In the genomic region with DNA sequence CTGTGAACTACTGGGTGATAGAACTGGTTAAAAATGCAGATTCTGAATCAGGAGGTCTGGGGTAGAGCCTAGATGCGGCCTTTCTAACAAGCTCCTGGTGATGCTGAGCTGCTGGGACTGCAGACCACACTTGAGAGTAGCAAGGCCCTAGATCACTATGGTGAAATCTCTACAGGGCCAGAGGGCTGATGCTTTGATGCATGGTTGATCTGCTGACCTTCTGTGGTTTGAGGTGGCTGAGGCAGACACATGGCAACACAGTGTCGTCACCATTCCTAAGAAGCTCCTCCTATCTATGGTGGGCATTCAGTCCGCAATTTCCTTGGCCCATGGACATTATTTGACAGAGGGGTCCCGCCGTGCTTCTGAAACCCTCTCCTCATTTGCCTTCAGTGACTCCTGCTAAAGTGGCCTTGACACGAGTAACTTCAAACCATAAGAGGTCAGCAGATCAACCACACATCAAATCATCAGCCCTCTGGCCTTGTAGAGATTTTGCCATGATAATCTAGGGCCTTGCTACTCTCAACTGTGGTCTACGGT, we compare ENCODE assay signal across 21 cellular contexts. TPM values are rescaled to one million over a fixed set of nuclear protein-coding genes. Genes with fewer than 3 reads are reported as not detected.
"Had no signal": no experiment of that assay in that cellular context is flagged by ENCODE, and none has a peak within 500 bp of the region (broad histone marks: within the 10 kb centered on the region; RNA-seq: fewer than 3 reads in every experiment).

No MANE protein-coding gene starts in this region.

- H3K4me3 ChIP-seq: body of pancreas, coronary artery, sigmoid colon, stomach, testis, upper lobe of right lung had no signal

- H3K9me3 ChIP-seq: body of pancreas, sigmoid colon, stomach, testis, upper lobe of right lung had no signal

- H3K27ac ChIP-seq: body of pancreas, coronary artery, sigmoid colon, stomach, testis, upper lobe of right lung had no signal

- H3K27me3 ChIP-seq: body of pancreas, sigmoid colon, stomach, testis, upper lobe of right lung had no signal

- H3K4me1 ChIP-seq: body of pancreas, sigmoid colon, testis, upper lobe of right lung had no signal

- DNase-seq: activated B cell treated with CpG ODN at 0.5 μM for 24 hours; activated CD4-positive, alpha-beta T cell treated with anti-CD3 and anti-CD28 coated beads for 48 hours; activated CD8-positive, alpha-beta memory T cell treated with anti-CD3 and anti-CD28 coated beads, Interleukin-2, amount 50 U/mL, for 48 hours; activated gamma-delta T cell treated with Interleukin-2 at 50 U/mL for 16 hours; amygdala; body of pancreas; central memory CD4-positive, alpha-beta T cell; effector CD4-positive, alpha-beta T cell; foreskin melanocyte; head of caudate nucleus; sigmoid colon; stimulated activated CD4-positive, alpha-beta T cell treated with anti-CD3 and anti-CD28 coated beads, Interleukin-1b, Interleukin-23, amount 100 ng/mL, for 48 hours; stomach; T-helper 2 cell; testis; upper lobe of right lung had no signal

- H3K36me3 ChIP-seq: sigmoid colon had no signal

- ATAC-seq: body of pancreas, upper lobe of right lung had no signal

- FAIRE-seq: endothelial cell of umbilical vein, TTC549 had no signal

RNA-seq across cellular contexts. Expression of a gene that starts 19.8 kb away (rescaled TPM):
- total RNA-seq: neural crest cell, osteocyte had no signal
